8 cellular contexts compared by ENCODE assay signal in genomic region chr3:186361612-186362408, GRCh38. TPM values are rescaled to one million over a fixed set of nuclear protein-coding genes. Genes with fewer than 3 reads are reported as not detected.
DNase-seq lines count a peak whose midpoint lies in the region; ATAC-seq and TF ChIP-seq lines count a peak whose summit lies in the region.

TSS of gene DGKG (minus strand) at chr3:186362234. CDS start at chr3:186320459, 41,775 bp downstream.

- CTCF ChIA-PET in OCI-LY7 (lab: Charles Lee; ENCODE audit: unreplicated experiment) = no interaction called here

- no peaks in the 10 kb centered on the region for H3K9me2 ChIP-seq in OCI-LY7 (ENCODE audit: insufficient read depth, low read length)

- intact Hi-C loops in OCI-LY7 (cut with micrococcal nuclease; ENCODE audit: unreplicated experiment) (no loop called here), breast epithelium (cut with DNase I; ENCODE audit: low total_unique reads) (no loop called here), left colon (cut with DNase I, micrococcal nuclease) (no loop called here)

- no peaks in the 10 kb centered on the region for H3K79me2 ChIP-seq in OCI-LY7 (ENCODE audit: insufficient read depth, low read depth, low read length)

- H3K9me3 ChIP-seq in OCI-LY7 (ENCODE audit: low read length) (no peaks in the 10 kb centered on the region), breast epithelium (no peaks in the 10 kb centered on the region)

- TF ChIP-seq POLR2A in breast epithelium (IDR thresholded peaks at IDR 0.05) = no peak

- no peaks in the 10 kb centered on the region for H4K20me1 ChIP-seq in OCI-LY7 (ENCODE audit: insufficient read depth, low read length)

- DNase-seq in Ammon's horn (ENCODE audit: low spot score) (peak; percentile 82), OCI-LY7 (ENCODE audit: low spot score) (peak; percentile 1), breast epithelium (ENCODE audit: low spot score in 2 of 2) (peak in 1 of 2 donors; percentile 51), left colon (peak; percentile 36 to 51)
- peak; percentile 48 for DNase-seq in stimulated activated CD4-positive, alpha-beta T cell treated with anti-CD3 and anti-CD28 coated beads, Interleukin-1b, Interleukin-23, amount 100 ng/mL, for 48 hours
- no peak for DNase-seq in NK-92 treated with Interleukin-12 subunit alpha and Interleukin-12 subunit beta, amount 100 ng/mL, for 24 hours (lab: John Stamatoyannopoulos, UW)

- H3K4me3 ChIP-seq in OCI-LY7 (ENCODE audit: low read depth, low read length, poor library complexity, severe bottlenecking) (no peak within 1 kb of the TSS), breast epithelium (peak within 1 kb of the TSS; percentile 39 to 62 (median 44))

- H3K4me2 ChIP-seq in OCI-LY7 (ENCODE audit: low read length) = no peak within 1 kb of the TSS

- H3K36me3 ChIP-seq in OCI-LY7 (ENCODE audit: insufficient read depth, low read length) (no peaks in the 10 kb centered on the region), breast epithelium (no peaks in the 10 kb centered on the region)

- TF ChIP-seq CTCF in OCI-LY7 (conservative IDR thresholded peaks at IDR 0.05; ENCODE audit: low read length) (no peak), breast epithelium (IDR thresholded peaks at IDR 0.05) (no peak)

- no TSS peak for BruUV-seq in OCI-LY7 (replicated peaks; lab: Mats Ljungman, UMichigan)

- H3K4me1 ChIP-seq in OCI-LY7 (ENCODE audit: insufficient read depth, low read length, poor library complexity, severe bottlenecking) = no peaks in the 10 kb centered on the region
- no peaks in the 10 kb centered on the region for H3K4me1 ChIP-seq in breast epithelium

- ATAC-seq in GM18858 (IDR thresholded peaks at IDR 0.05; ENCODE audit: unreplicated experiment) (peak; percentile 62), HG03103 (IDR thresholded peaks at IDR 0.05; ENCODE audit: low read depth, unreplicated experiment) (peak; percentile 69), left colon (peak; percentile 85)

- POLR2A ChIA-PET in OCI-LY7 (lab: Charles Lee) = interaction anchor here (0.6 kb wide), 1 partner anchor 1544 kb away, joined by 3 read pairs; no protein-coding TSS in a partner anchor

- H3K27me3 ChIP-seq in breast epithelium = peaks cover 0 to 56% of the 10 kb centered on the region in 2 donors

- H2AFZ ChIP-seq in OCI-LY7 (ENCODE audit: low read length) = no peak within 1 kb of the TSS

- H3K27ac ChIP-seq in OCI-LY7 (ENCODE audit: low read depth, low read length, poor library complexity, severe bottlenecking) = no peak within 1 kb of the TSS
- H3K27ac ChIP-seq in breast epithelium = no peak within 1 kb of the TSS

RNA-seq across cellular contexts. Expression of gene DGKG, which starts in this region (rescaled TPM):
- not detected in 2 replicates for total RNA-seq in OCI-LY7 (2014; rRNA removed; shearing (Covaris generic))
- total RNA-seq in OCI-LY7 (2022) (0.06 TPM in 1 of 2 replicates, not detected in the other), breast epithelium (1 to 10 TPM in 2 of 3 donors, under 1 TPM in 1; 0.59 to 2.3 (median 2.1) TPM), left colon (1 to 10 TPM in 1 of 2 donors, under 1 TPM in 1; 0.49 to 1.5 TPM)

Comparison
In these comparisons a context has a peak if more than half of its experiments do, and no peak if none do; other contexts are left out.
1. Peak in DNase-seq in OCI-LY7; RNA of the gene not detected or under 1 TPM.